ENCODE assay signal across 12 cellular contexts in genomic region chr5:124126504-124127240, GRCh38.
A peak's percentile ranks its signal among the peaks of the same experiment; 100 is the strongest.
DNase-seq lines count a peak whose midpoint lies in the region; ATAC-seq and TF ChIP-seq lines count a peak whose summit lies in the region.
"Had no signal": no experiment of that assay in that cellular context is flagged by ENCODE, and none has a peak within 500 bp of the region (broad histone marks: within the 10 kb centered on the region; RNA-seq: fewer than 3 reads in every experiment).

No MANE protein-coding gene starts in this region.

- no peak overlapping the region for H3K27ac ChIP-seq in BLaER1
- H3K27ac ChIP-seq: KMS-11, SK-N-MC had no signal

- H3K27me3 Mint-ChIP-seq in stimulated activated memory B cell treated with anti-CD40 and anti-IgM and Interleukin-4, amounts not matched to agents 10 μg/mL and 1 μg/mL and 100 μg/mL, for 72 hours = no peaks in the 10 kb centered on the region

- H3K9ac ChIP-seq in BLaER1 = no peak overlapping the region
- H3K9ac ChIP-seq: KMS-11 had no signal

- peaks cover 59% of the 10 kb centered on the region for H3K4me1 ChIP-seq in BLaER1

- H3K27me3 ChIP-seq in BLaER1 = no peaks in the 10 kb centered on the region

- no peaks in the 10 kb centered on the region for H3K36me3 ChIP-seq in BLaER1

- TF ChIP-seq CTCF in epithelial cell of proximal tubule (conservative IDR thresholded peaks at IDR 0.05; ENCODE audit: low read depth, low read length) = no peak

- H3K4me3 Mint-ChIP-seq in stimulated activated memory B cell treated with anti-CD40 and anti-IgM and Interleukin-4, amounts not matched to agents 10 μg/mL and 1 μg/mL and 100 μg/mL, for 72 hours = no peak overlapping the region
- H3K4me3 Mint-ChIP-seq: WTC11 had no signal

- H3K36me3 Mint-ChIP-seq in stimulated activated memory B cell treated with anti-CD40 and anti-IgM and Interleukin-4, amounts not matched to agents 10 μg/mL and 1 μg/mL and 100 μg/mL, for 72 hours = no peaks in the 10 kb centered on the region
- H3K36me3 Mint-ChIP-seq: WTC11 had no signal

- no peak overlapping the region for H3K27ac Mint-ChIP-seq in stimulated activated memory B cell treated with anti-CD40 and anti-IgM and Interleukin-4, amounts not matched to agents 10 μg/mL and 1 μg/mL and 100 μg/mL, for 72 hours
- H3K27ac Mint-ChIP-seq: WTC11 had no signal

- H3K9me3 ChIP-seq in BLaER1 = no peaks in the 10 kb centered on the region

- DNase-seq in epithelial cell of proximal tubule (ENCODE audit: low read depth) = peak; percentile 70
- no peak for DNase-seq in MV-4-11 (lab: John Stamatoyannopoulos, UW)
- DNase-seq in NCI-H2107 treated with DMSO at 0.1 percent for 48 hours (lab: John Stamatoyannopoulos, UW; ENCODE audit: unreplicated experiment) = no peak
- DNase-seq: activated T-cell treated with anti-CD3 and anti-CD28 coated beads, Interleukin-2, amount 50 U/mL, for 1 hour had no signal

- no peaks in the 10 kb centered on the region for H3K9me3 Mint-ChIP-seq in stimulated activated memory B cell treated with anti-CD40 and anti-IgM and Interleukin-4, amounts not matched to agents 10 μg/mL and 1 μg/mL and 100 μg/mL, for 72 hours

- H3K4me1 Mint-ChIP-seq in stimulated activated memory B cell treated with anti-CD40 and anti-IgM and Interleukin-4, amounts not matched to agents 10 μg/mL and 1 μg/mL and 100 μg/mL, for 72 hours = no peaks in the 10 kb centered on the region

- no peak overlapping the region for H3K4me3 ChIP-seq in BLaER1
- no peak overlapping the region for H3K4me3 ChIP-seq in epithelial cell of proximal tubule (ENCODE audit: low read depth, low read length)
- H3K4me3 ChIP-seq: SK-N-MC had no signal

- ATAC-seq in GM19467 (IDR thresholded peaks at IDR 0.05; ENCODE audit: unreplicated experiment) = peak; percentile 83
- ATAC-seq in HG03139 (IDR thresholded peaks at IDR 0.05; ENCODE audit: unreplicated experiment) = peak; percentile 58
- ATAC-seq in stimulated activated memory B cell treated with anti-CD40 and anti-IgM and Interleukin-4, amounts not matched to agents 10 μg/mL and 1 μg/mL and 100 μg/mL, for 72 hours = no peak
- ATAC-seq in GM21737 (IDR thresholded peaks at IDR 0.05; ENCODE audit: unreplicated experiment) = no peak
- ATAC-seq: WTC11 had no signal

- H4K20me1 ChIP-seq in BLaER1 = no peaks in the 10 kb centered on the region

- H3K4me2 ChIP-seq in BLaER1 = peak overlapping the region; percentile 39
- H3K4me2 ChIP-seq: KMS-11 had no signal

Comparison
In these comparisons a context has a peak if more than half of its experiments do, and no peak if none do; other contexts are left out.
1. ATAC-seq: peak in GM19467 (single experiment) and HG03139 (single experiment); none in stimulated activated memory B cell treated with anti-CD40 and anti-IgM and Interleukin-4, amounts not matched to agents 10 μg/mL and 1 μg/mL and 100 μg/mL, for 72 hours (single experiment) and GM21737 (single experiment).